Comparison of ENCODE assay signal across 28 cellular contexts in genomic region chr12:125296701-125297100, GRCh38.
"Had no signal": no experiment of that assay in that cellular context is flagged by ENCODE, and none has a peak within 500 bp of the region (broad histone marks: within the 10 kb centered on the region; RNA-seq: fewer than 3 reads in every experiment).

No MANE protein-coding gene starts in this region.

- H3K27ac Mint-ChIP-seq: natural killer cell; nephron progenitor cell; stimulated activated effector memory CD8-positive, alpha-beta T cell treated with anti-CD3 and anti-CD28 coated beads, Interleukin-12 subunit alpha, Interleukin-12 subunit beta, amount 100 ng/mL, for 72 hours; stimulated activated naive CD8-positive, alpha-beta T cell treated with anti-CD3 and anti-CD28 coated beads, Interleukin-15, Interleukin-2, amounts not matched to agents 100 ng/mL and 50 ng/mL, for 24 hours; type B pancreatic cell had no signal

- DNase-seq: heart right ventricle; hippocampal formation; kidney glomerular epithelial cell; left cardiac atrium; left lung; lower lobe of right lung; mammary epithelial cell; mesenchymal stem cell; natural killer cell; nephron progenitor cell; nucleus accumbens; pancreas; retina; right cardiac atrium; stimulated activated CD4-positive, alpha-beta T cell treated with anti-CD3 and anti-CD28 coated beads, Interleukin-12 subunit alpha, Interleukin-12 subunit beta, amount 100 ng/mL, for 4 hours; stimulated activated CD4-positive, alpha-beta T cell treated with anti-CD3 and anti-CD28 coated beads, Interleukin-15, amount 100 ng/mL, for 24 hours; stimulated activated CD4-positive, alpha-beta T cell treated with anti-CD3 and anti-CD28 coated beads, Interleukin-2, amount 100 ng/mL, for 24 hours; stimulated activated CD4-positive, alpha-beta T cell treated with anti-CD3 and anti-CD28 coated beads, Interleukin-4, amount 100 ng/mL, for 1 hour; stimulated activated naive CD4-positive, alpha-beta T cell; substantia nigra had no signal

- H3K27ac ChIP-seq: heart right ventricle, left lung, lower lobe of right lung, pancreas, prostate gland, skin epidermis, tibial nerve, vagina had no signal

- H3K36me3 Mint-ChIP-seq: natural killer cell, type B pancreatic cell had no signal

- H3K4me3 ChIP-seq: heart right ventricle, left lung, lower lobe of right lung, pancreas, prostate gland, skin epidermis, tibial nerve, vagina had no signal

- H3K4me3 Mint-ChIP-seq: natural killer cell; nephron progenitor cell; stimulated activated effector memory CD8-positive, alpha-beta T cell treated with anti-CD3 and anti-CD28 coated beads, Interleukin-12 subunit alpha, Interleukin-12 subunit beta, amount 100 ng/mL, for 72 hours; stimulated activated naive CD8-positive, alpha-beta T cell treated with anti-CD3 and anti-CD28 coated beads, Interleukin-15, Interleukin-2, amounts not matched to agents 100 ng/mL and 50 ng/mL, for 24 hours; type B pancreatic cell had no signal

- H3K9me3 Mint-ChIP-seq: natural killer cell; stimulated activated effector memory CD8-positive, alpha-beta T cell treated with anti-CD3 and anti-CD28 coated beads, Interleukin-12 subunit alpha, Interleukin-12 subunit beta, amount 100 ng/mL, for 72 hours; stimulated activated naive CD8-positive, alpha-beta T cell treated with anti-CD3 and anti-CD28 coated beads, Interleukin-15, Interleukin-2, amounts not matched to agents 100 ng/mL and 50 ng/mL, for 24 hours; type B pancreatic cell had no signal

- H3K36me3 ChIP-seq: heart right ventricle, left lung, lower lobe of right lung, pancreas, prostate gland, tibial nerve, vagina had no signal

- ATAC-seq: heart right ventricle; left cardiac atrium; left lung; natural killer cell; pancreas; right cardiac atrium; sciatic nerve; stimulated activated effector memory CD8-positive, alpha-beta T cell treated with anti-CD3 and anti-CD28 coated beads, Interleukin-12 subunit alpha, Interleukin-12 subunit beta, amount 100 ng/mL, for 72 hours had no signal

- H3K9me3 ChIP-seq: lower lobe of right lung, pancreas, prostate gland, vagina had no signal

- H3K4me1 ChIP-seq: heart right ventricle, left lung, lower lobe of right lung, pancreas, prostate gland, tibial nerve, vagina had no signal

- H3K27me3 ChIP-seq: left lung, pancreas, tibial nerve, vagina had no signal

- H3K4me1 Mint-ChIP-seq: natural killer cell; stimulated activated effector memory CD8-positive, alpha-beta T cell treated with anti-CD3 and anti-CD28 coated beads, Interleukin-12 subunit alpha, Interleukin-12 subunit beta, amount 100 ng/mL, for 72 hours had no signal
